Comparison of ENCODE assay signal across 15 cellular contexts in the genomic region with DNA sequence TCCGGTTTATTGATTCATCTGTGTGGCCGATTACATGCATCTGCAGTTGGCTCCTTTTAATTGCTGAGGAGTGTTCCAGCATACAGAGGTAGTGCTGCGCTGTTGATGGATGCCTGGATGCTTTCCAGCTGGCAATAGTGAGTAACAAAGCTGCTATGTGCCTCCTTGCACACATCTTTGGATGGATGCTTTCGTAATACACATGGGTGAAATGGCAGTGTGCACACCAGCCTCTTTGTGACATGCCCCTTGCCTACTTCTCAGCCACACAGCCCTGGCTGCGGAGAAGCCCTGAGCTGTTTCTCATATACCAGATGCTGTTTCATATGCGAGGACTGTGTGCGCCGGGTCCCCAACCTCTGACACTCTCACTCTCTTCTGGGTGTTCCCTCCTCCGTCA.
DNase-seq lines count a peak whose midpoint lies in the region; ATAC-seq and TF ChIP-seq lines count a peak whose summit lies in the region.
"Had no signal": no experiment of that assay in that cellular context is flagged by ENCODE, and none has a peak within 500 bp of the region (broad histone marks: within the 10 kb centered on the region; RNA-seq: fewer than 3 reads in every experiment).

No MANE protein-coding gene starts in this region.

- no peak overlapping the region for H3K27ac ChIP-seq in right lobe of liver
- H3K27ac ChIP-seq: ascending aorta, SJSA1, thoracic aorta had no signal

- no peak overlapping the region for H3K4me3 ChIP-seq in right lobe of liver
- H3K4me3 ChIP-seq: ascending aorta, SJSA1, thoracic aorta had no signal

- intact Hi-C loops in right lobe of liver (cut with DNase I) = no loop called here

- H3K9me3 ChIP-seq in right lobe of liver = no peaks in the 10 kb centered on the region
- H3K9me3 ChIP-seq: ascending aorta, SJSA1, thoracic aorta had no signal

- TF ChIP-seq POLR2A in right lobe of liver (IDR thresholded peaks at IDR 0.05) = no peak

- ATAC-seq in right lobe of liver (peak; percentile 16 to 36 (median 34)), HG03565 (IDR thresholded peaks at IDR 0.05; ENCODE audit: unreplicated experiment) (no peak)
- ATAC-seq: CD8-positive, alpha-beta T cell had no signal

- DNase-seq in DMS79 (lab: John Stamatoyannopoulos, UW) = peak; percentile 52
- DNase-seq in NCI-H1436 treated with DMSO at 0.1 percent for 48 hours (lab: John Stamatoyannopoulos, UW) = peak; percentile 28
- peak in 1 of 3 donors; percentile 55 for DNase-seq in right lobe of liver
- no peak for DNase-seq in T-helper 9 cell
- no peak for DNase-seq in cerebellar cortex (ENCODE audit: low spot score)
- no peak for DNase-seq in hippocampal formation (lab: John Stamatoyannopoulos, UW)
- DNase-seq: activated B cell treated with CpG ODN at 0.5 μM for 24 hours; activated T-cell treated with anti-CD3 and anti-CD28 coated beads, Interleukin-2, amount 50 U/mL, for 48 hours; CD8-positive, alpha-beta T cell; NCI-H774 had no signal

- H3K9me3 Mint-ChIP-seq in brain = no peaks in the 10 kb centered on the region
- H3K9me3 Mint-ChIP-seq: activated B cell treated with CpG ODN at 0.5 μM for 24 hours; CD8-positive, alpha-beta T cell had no signal

- no peak for TF ChIP-seq CTCF in brain (conservative IDR thresholded peaks at IDR 0.05)
- TF ChIP-seq CTCF in right lobe of liver (IDR thresholded peaks at IDR 0.05) = no peak

- H3K27me3 ChIP-seq in right lobe of liver = no peaks in the 10 kb centered on the region
- H3K27me3 ChIP-seq: ascending aorta, SJSA1 had no signal

- H3K36me3 Mint-ChIP-seq in brain = no peaks in the 10 kb centered on the region
- H3K36me3 Mint-ChIP-seq: CD8-positive, alpha-beta T cell had no signal

- H3K4me1 ChIP-seq in right lobe of liver = peaks cover 0 to 24% (median 11%) of the 10 kb centered on the region in 4 donors
- H3K4me1 ChIP-seq: ascending aorta, SJSA1 had no signal

- 43% methylated on average over 8 of the region's 9 CpGs for WGBS in right lobe of liver (ENCODE audit: insufficient coverage, low coverage, low lambda C conversion rate, missing lambda C conversion rate)

- peaks cover 13% of the 10 kb centered on the region for H3K27me3 Mint-ChIP-seq in brain
- H3K27me3 Mint-ChIP-seq: activated B cell treated with CpG ODN at 0.5 μM for 24 hours had no signal

- H3K27ac Mint-ChIP-seq in brain = peak overlapping the region in 4 of 5 experiments; percentile 55 to 80 (median 64)
- H3K27ac Mint-ChIP-seq: activated B cell treated with CpG ODN at 0.5 μM for 24 hours; CD8-positive, alpha-beta T cell had no signal

- H3K4me3 Mint-ChIP-seq in brain = peak overlapping the region in 2 of 5 experiments; percentile 29 to 54
- H3K4me3 Mint-ChIP-seq: activated B cell treated with CpG ODN at 0.5 μM for 24 hours; CD8-positive, alpha-beta T cell had no signal

- peaks cover 50% of the 10 kb centered on the region for H3K4me1 Mint-ChIP-seq in brain

- H3K36me3 ChIP-seq in right lobe of liver = no peaks in the 10 kb centered on the region
- H3K36me3 ChIP-seq: ascending aorta, SJSA1, thoracic aorta had no signal

Comparison
In these comparisons a context has a peak if more than half of its experiments do, and no peak if none do; other contexts are left out.
1. DNase-seq: peak in DMS79 (single experiment) and NCI-H1436 treated with DMSO at 0.1 percent for 48 hours (single experiment); none in T-helper 9 cell (single experiment), cerebellar cortex (single experiment) and hippocampal formation (0 of 2).